In the genomic region with DNA sequence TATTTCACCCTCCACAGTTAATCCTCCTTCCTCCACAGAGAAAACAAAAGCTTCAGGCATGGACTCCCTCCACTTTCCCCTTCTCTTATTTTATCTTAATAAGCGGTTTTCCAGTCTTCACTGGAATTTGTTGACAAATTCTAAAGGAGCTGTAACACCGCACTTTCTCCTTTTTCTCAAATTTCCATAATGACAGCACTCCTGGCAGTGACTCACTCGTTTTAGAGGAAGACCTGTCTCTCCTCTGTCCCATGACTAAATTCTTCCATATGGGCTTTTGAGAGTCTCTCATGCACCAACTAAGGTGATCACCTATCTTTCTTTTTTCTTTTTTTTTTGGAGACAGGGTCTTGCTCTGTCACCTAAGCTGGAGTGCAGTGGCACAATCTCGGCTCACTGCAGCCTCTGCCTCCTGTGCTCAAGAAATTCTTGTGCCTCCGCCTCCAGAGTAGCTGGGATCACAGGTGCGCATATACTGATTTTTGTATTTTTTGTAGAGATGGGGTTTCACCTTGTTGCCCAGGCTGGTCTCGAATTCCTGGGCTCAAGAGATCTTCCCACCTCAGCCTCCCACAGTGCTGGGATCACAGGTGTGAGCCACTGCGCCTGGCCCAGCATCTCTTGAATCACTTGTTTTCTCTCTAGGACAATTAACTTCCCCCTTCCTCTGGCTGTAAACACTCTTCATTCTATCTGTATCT, we compare ENCODE assay signal across 15 cellular contexts. TPM values are rescaled to one million over a fixed set of nuclear protein-coding genes. Genes with fewer than 3 reads are reported as not detected.
A peak's percentile ranks its signal among the peaks of the same experiment; 100 is the strongest.
DNase-seq lines count a peak whose midpoint lies in the region; ATAC-seq and TF ChIP-seq lines count a peak whose summit lies in the region.
"Had no signal": no experiment of that assay in that cellular context is flagged by ENCODE, and none has a peak within 500 bp of the region (broad histone marks: within the 10 kb centered on the region; RNA-seq: fewer than 3 reads in every experiment).

No MANE protein-coding gene starts in this region.

- H3K27ac ChIP-seq in SK-N-SH (ENCODE audit: low read depth in 2 of 2, low read length in 1 of 2): no peak overlapping the region

- H3K79me2 ChIP-seq in SK-N-SH (ENCODE audit: insufficient read depth): no peaks in the 10 kb centered on the region

- H3K4me3 Mint-ChIP-seq in activated T-cell treated with anti-CD3 and anti-CD28 coated beads, Interleukin-2, amount 50 U/mL, for 24 hours: peak overlapping the region; percentile 21
- no peak overlapping the region for H3K4me3 Mint-ChIP-seq in dendritic cell treated with granulocyte-macrophage colony-stimulating factor and Interleukin-4, amounts not matched to agents 40 ng/mL and 50 ng/mL, for 4 days
- H3K4me3 Mint-ChIP-seq in stimulated activated memory B cell treated with anti-CD40 and anti-IgM and Interleukin-4, amounts not matched to agents 10 μg/mL and 1 μg/mL and 100 μg/mL, for 72 hours: no peak overlapping the region

- TF ChIP-seq EP300 in SK-N-SH (IDR thresholded peaks at IDR 0.05; ENCODE audit: borderline replicate concordance in 1 of 2, low read depth in 1 of 2, low read length in 1 of 2): no peak

- no peaks in the 10 kb centered on the region for H3K36me3 Mint-ChIP-seq in activated T-cell treated with anti-CD3 and anti-CD28 coated beads, Interleukin-2, amount 50 U/mL, for 24 hours (ENCODE audit: low read depth)
- peaks cover 96% of the 10 kb centered on the region for H3K36me3 Mint-ChIP-seq in dendritic cell treated with granulocyte-macrophage colony-stimulating factor and Interleukin-4, amounts not matched to agents 40 ng/mL and 50 ng/mL, for 4 days (ENCODE audit: low read depth)
- H3K36me3 Mint-ChIP-seq in stimulated activated memory B cell treated with anti-CD40 and anti-IgM and Interleukin-4, amounts not matched to agents 10 μg/mL and 1 μg/mL and 100 μg/mL, for 72 hours: peaks cover 34% of the 10 kb centered on the region

- H3K9ac ChIP-seq in SK-N-SH: no peak overlapping the region

- CTCF ChIA-PET in SK-N-SH (lab: Yijun Ruan, JAX): no interaction called here

- H3K9me2 ChIP-seq in SK-N-SH: no peaks in the 10 kb centered on the region

- peaks cover 57% of the 10 kb centered on the region for H3K27me3 ChIP-seq in SK-N-SH (ENCODE audit: insufficient read depth)

- POLR2A ChIA-PET in SK-N-SH (lab: Yijun Ruan, JAX): no interaction called here

- H3K36me3 ChIP-seq in SK-N-SH (replicated peaks in 1 of 2; ENCODE audit: control insufficient read depth in 1 of 2, insufficient read depth in 2 of 2, low read length in 1 of 2): no peaks in the 10 kb centered on the region

- no peaks in the 10 kb centered on the region for H3K9me3 Mint-ChIP-seq in activated T-cell treated with anti-CD3 and anti-CD28 coated beads, Interleukin-2, amount 50 U/mL, for 24 hours
- H3K9me3 Mint-ChIP-seq in dendritic cell treated with granulocyte-macrophage colony-stimulating factor and Interleukin-4, amounts not matched to agents 40 ng/mL and 50 ng/mL, for 4 days: no peaks in the 10 kb centered on the region
- no peaks in the 10 kb centered on the region for H3K9me3 Mint-ChIP-seq in stimulated activated memory B cell treated with anti-CD40 and anti-IgM and Interleukin-4, amounts not matched to agents 10 μg/mL and 1 μg/mL and 100 μg/mL, for 72 hours

- H3K27ac Mint-ChIP-seq in activated T-cell treated with anti-CD3 and anti-CD28 coated beads, Interleukin-2, amount 50 U/mL, for 24 hours: peak overlapping the region; percentile 78
- H3K27ac Mint-ChIP-seq in dendritic cell treated with granulocyte-macrophage colony-stimulating factor and Interleukin-4, amounts not matched to agents 40 ng/mL and 50 ng/mL, for 4 days: peak overlapping the region; percentile 72
- H3K27ac Mint-ChIP-seq in stimulated activated memory B cell treated with anti-CD40 and anti-IgM and Interleukin-4, amounts not matched to agents 10 μg/mL and 1 μg/mL and 100 μg/mL, for 72 hours: peak overlapping the region; percentile 42

- H3K27me3 Mint-ChIP-seq in activated T-cell treated with anti-CD3 and anti-CD28 coated beads, Interleukin-2, amount 50 U/mL, for 24 hours: peaks cover 7% of the 10 kb centered on the region
- no peaks in the 10 kb centered on the region for H3K27me3 Mint-ChIP-seq in dendritic cell treated with granulocyte-macrophage colony-stimulating factor and Interleukin-4, amounts not matched to agents 40 ng/mL and 50 ng/mL, for 4 days
- no peaks in the 10 kb centered on the region for H3K27me3 Mint-ChIP-seq in stimulated activated memory B cell treated with anti-CD40 and anti-IgM and Interleukin-4, amounts not matched to agents 10 μg/mL and 1 μg/mL and 100 μg/mL, for 72 hours

- peaks cover 39% of the 10 kb centered on the region for H3K4me1 Mint-ChIP-seq in activated T-cell treated with anti-CD3 and anti-CD28 coated beads, Interleukin-2, amount 50 U/mL, for 24 hours (ENCODE audit: low read depth)
- H3K4me1 Mint-ChIP-seq in dendritic cell treated with granulocyte-macrophage colony-stimulating factor and Interleukin-4, amounts not matched to agents 40 ng/mL and 50 ng/mL, for 4 days (ENCODE audit: low read depth): peaks cover 71% of the 10 kb centered on the region
- peaks cover 51% of the 10 kb centered on the region for H3K4me1 Mint-ChIP-seq in stimulated activated memory B cell treated with anti-CD40 and anti-IgM and Interleukin-4, amounts not matched to agents 10 μg/mL and 1 μg/mL and 100 μg/mL, for 72 hours

- TF ChIP-seq CTCF in SK-N-SH (IDR thresholded peaks at IDR 0.05): no peak

- H3K4me3 ChIP-seq in SK-N-SH (ENCODE audit: low read depth in 2 of 2, low read length in 1 of 2): no peak overlapping the region

- 25% methylated on average over 8 of the region's 8 CpGs for whole genome bisulfite sequencing in SK-N-SH (ENCODE audit: low lambda C conversion rate)

- H3F3A ChIP-seq in SK-N-SH (replicated peaks; ENCODE audit: insufficient read depth): no peaks in the 10 kb centered on the region

- DNase-seq in activated T-cell treated with anti-CD3 and anti-CD28 coated beads, Interleukin-2, amount 50 U/mL, for 24 hours: peak; percentile 32
- no peak for DNase-seq in activated T-cell treated with anti-CD3 and anti-CD28 coated beads, Interleukin-2, amount 50 U/mL, for 1 hour
- peak; percentile 83 for DNase-seq in M059J (ENCODE audit: low read depth)
- DNase-seq in SK-N-SH: no peak
- no peak for DNase-seq in posterior cingulate gyrus
- no peak for DNase-seq in amygdala (lab: John Stamatoyannopoulos, UW)
- DNase-seq: DMS79, NCI-H1105 treated with DMSO at 0.1 percent for 48 hours had no signal

- intact Hi-C loops in dendritic cell treated with granulocyte-macrophage colony-stimulating factor and Interleukin-4, amounts not matched to agents 40 ng/mL and 50 ng/mL, for 4 days (cut with micrococcal nuclease): loop anchor here (10.0 kb wide), 1 partner anchor 47 kb away; no protein-coding TSS in a partner anchor
- intact Hi-C loops in posterior cingulate gyrus (cut with DNase I): no loop called here

- H3K9me3 ChIP-seq in SK-N-SH: no peaks in the 10 kb centered on the region

- no peak for ATAC-seq in stimulated activated memory B cell treated with anti-CD40 and anti-IgM and Interleukin-4, amounts not matched to agents 10 μg/mL and 1 μg/mL and 100 μg/mL, for 72 hours

- H3K4me1 ChIP-seq in SK-N-SH (ENCODE audit: control insufficient read depth in 1 of 2, insufficient read depth in 2 of 2, low read depth in 1 of 2, low read length in 1 of 2): no peaks in the 10 kb centered on the region

- TF ChIP-seq RAD21 in SK-N-SH (IDR thresholded peaks at IDR 0.05; ENCODE audit: low read length): no peak

- H4K20me1 ChIP-seq in SK-N-SH (ENCODE audit: insufficient read depth): no peaks in the 10 kb centered on the region

- H3K4me2 ChIP-seq in SK-N-SH: no peak overlapping the region

- H2AFZ ChIP-seq in SK-N-SH (ENCODE audit: low read depth): no peak overlapping the region

TF ChIP-seq in SK-N-SH, 30 proteins besides CTCF, POLR2A, EP300 and RAD21:
- no peak for TF ChIP-seq FOSL2 (IDR thresholded peaks at IDR 0.05; ENCODE audit: borderline replicate concordance, low read depth)
- TF ChIP-seq, protein P1, sequence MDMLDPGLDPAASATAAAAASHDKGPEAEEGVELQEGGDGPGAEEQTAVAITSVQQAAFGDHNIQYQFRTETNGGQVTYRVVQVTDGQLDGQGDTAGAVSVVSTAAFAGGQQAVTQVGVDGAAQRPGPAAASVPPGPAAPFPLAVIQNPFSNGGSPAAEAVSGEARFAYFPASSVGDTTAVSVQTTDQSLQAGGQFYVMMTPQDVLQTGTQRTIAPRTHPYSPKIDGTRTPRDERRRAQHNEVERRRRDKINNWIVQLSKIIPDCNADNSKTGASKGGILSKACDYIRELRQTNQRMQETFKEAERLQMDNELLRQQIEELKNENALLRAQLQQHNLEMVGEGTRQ (IDR thresholded peaks at IDR 0.05; ENCODE audit: borderline replicate concordance, low read depth, low read length): no peak
- TF ChIP-seq POLR2AphosphoS5 (IDR thresholded peaks at IDR 0.05; ENCODE audit: low read depth, low read length): no peak
- no peak for TF ChIP-seq YY1 (IDR thresholded peaks at IDR 0.05; ENCODE audit: low read depth)

RNA-seq across cellular contexts. Expression of a gene that starts 7.7 kb away (rescaled TPM):
- not detected in 2 replicates for total RNA-seq in M059J (2014; rRNA removed; shearing (Covaris generic))
- polyA plus RNA-seq in SK-N-SH (2012; rRNA removed): under 0.01 and 0.02 TPM in 2 replicates
- polyA plus RNA-seq in SK-N-SH (2012; cell fraction: cytosol; rRNA removed): 0.03 TPM in 1 of 2 replicates, not detected in the other
- polyA plus RNA-seq in SK-N-SH (2012; cell fraction: nucleus; rRNA removed): 0.06 TPM in 2 replicates

RNA-seq across cellular contexts. Expression of a gene that starts 50.5 kb away (rescaled TPM):
- not detected in 2 replicates for total RNA-seq in M059J (2014; rRNA removed; shearing (Covaris generic))
- polyA plus RNA-seq in SK-N-SH (2012; rRNA removed): not detected in 2 replicates
- polyA plus RNA-seq in SK-N-SH (2012; cell fraction: cytosol; rRNA removed): not detected in 2 replicates
- not detected in 2 replicates for polyA plus RNA-seq in SK-N-SH (2012; cell fraction: nucleus; rRNA removed)
- total RNA-seq: aorta, dermis microvascular lymphatic vessel endothelial cell, mononuclear cell, posterior vena cava, urinary bladder had no signal
- polyA plus RNA-seq: aorta, urinary bladder had no signal

RNA-seq across cellular contexts. Expression of a gene that starts 53.6 kb away (rescaled TPM):
- not detected in 2 replicates for total RNA-seq in M059J (2014; rRNA removed; shearing (Covaris generic))
- polyA plus RNA-seq in SK-N-SH (2012; rRNA removed): under 0.01 TPM in 1 of 2 replicates, not detected in the other
- not detected in 2 replicates for polyA plus RNA-seq in SK-N-SH (2012; cell fraction: cytosol; rRNA removed)
- 0.01 and 0.02 TPM in 2 replicates for polyA plus RNA-seq in SK-N-SH (2012; cell fraction: nucleus; rRNA removed)
- total RNA-seq: dermis microvascular lymphatic vessel endothelial cell had no signal

Comparison
In these comparisons a context has a peak if more than half of its experiments do, and no peak if none do; other contexts are left out.
1. DNase-seq: peak in activated T-cell treated with anti-CD3 and anti-CD28 coated beads, Interleukin-2, amount 50 U/mL, for 24 hours (single experiment) and M059J (single experiment); none in activated T-cell treated with anti-CD3 and anti-CD28 coated beads, Interleukin-2, amount 50 U/mL, for 1 hour (single experiment), SK-N-SH (single experiment), posterior cingulate gyrus (0 of 10) and amygdala (0 of 56).
2. Peak in every context shown above with its lines, with median percentiles within 50 percentile points of each other: H3K27ac Mint-ChIP-seq.